Comparison of ENCODE assay signal across 8 cellular contexts in the genomic region with DNA sequence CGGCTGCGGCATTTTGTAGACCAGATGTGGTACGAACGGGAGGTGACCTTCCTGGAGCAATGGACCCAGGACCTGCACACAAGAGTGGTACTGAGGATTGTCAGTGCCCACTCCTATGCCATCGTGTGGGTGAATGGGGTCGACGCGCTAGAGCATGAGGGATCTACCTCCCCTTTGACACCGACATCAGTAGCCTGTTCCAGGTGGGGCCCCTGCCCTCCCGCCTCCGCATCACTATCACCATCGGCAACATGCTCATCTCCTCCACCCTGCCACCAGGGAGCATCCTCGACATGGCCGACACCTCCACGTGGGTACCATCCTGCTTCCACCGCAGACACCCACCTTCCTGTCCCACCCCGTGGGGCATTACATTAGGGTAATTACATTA. TPM values are rescaled to one million over a fixed set of nuclear protein-coding genes. Genes with fewer than 3 reads are reported as not detected.
DNase-seq lines count a peak whose midpoint lies in the region; ATAC-seq and TF ChIP-seq lines count a peak whose summit lies in the region.

No MANE protein-coding gene starts in this region.

- H3K4me3 Mint-ChIP-seq in activated T-helper 2 cell treated with anti-CD3 and anti-CD28 coated beads, Interferon-gamma antibody, Interleukin-2, Interleukin-4, amounts not matched to agents 10 μg/mL and 5 μg/mL and 100 μg/mL, durations not matched to agents 14 hours and 24 hours and 36 hours (ENCODE audit: low read depth) = peak overlapping the region; percentile 88
- peak overlapping the region; percentile 86 for H3K4me3 Mint-ChIP-seq in stimulated activated effector memory CD8-positive, alpha-beta T cell treated with anti-CD3 and anti-CD28 coated beads, Interleukin-12 subunit alpha, Interleukin-12 subunit beta, amount 100 ng/mL, for 72 hours

- H3K27me3 ChIP-seq in HUES64 (ENCODE audit: insufficient read depth, low read length) = 0 out of 2 replicates have a peak, but pooled peaks cover 7% of the 10 kb centered on the region

- intact Hi-C loops in activated T-helper 2 cell treated with anti-CD3 and anti-CD28 coated beads, Interferon-gamma antibody, Interleukin-2, Interleukin-4, amounts not matched to agents 10 μg/mL and 5 μg/mL and 100 μg/mL, durations not matched to agents 14 hours and 24 hours and 36 hours (cut with micrococcal nuclease) = loop anchor here (1.0 to 5.0 kb wide), 3 partner anchors 46 to 143 kb away; a partner anchor contains a TSS

- peaks cover 3% of the 10 kb centered on the region; the same call in 1 of the 2 replicates for H3K4me1 ChIP-seq in HUES64 (ENCODE audit: insufficient read depth, low read length)

- no peak overlapping the region; the same call in 1 of the 2 replicates for H3K27ac ChIP-seq in HUES64 (ENCODE audit: low read depth, low read length)

- H3K4me3 ChIP-seq in GM12875 (ENCODE audit: low read depth, low read length) = peak overlapping the region; percentile 23
- H3K4me3 ChIP-seq in HUES64 (ENCODE audit: low read length) = peak overlapping the region; percentile 88

- no peaks in the 10 kb centered on the region for H3K27me3 Mint-ChIP-seq in activated T-helper 2 cell treated with anti-CD3 and anti-CD28 coated beads, Interferon-gamma antibody, Interleukin-2, Interleukin-4, amounts not matched to agents 10 μg/mL and 5 μg/mL and 100 μg/mL, durations not matched to agents 14 hours and 24 hours and 36 hours (ENCODE audit: low read depth)

- peaks cover 4% of the 10 kb centered on the region for H3K9me3 Mint-ChIP-seq in activated T-helper 2 cell treated with anti-CD3 and anti-CD28 coated beads, Interferon-gamma antibody, Interleukin-2, Interleukin-4, amounts not matched to agents 10 μg/mL and 5 μg/mL and 100 μg/mL, durations not matched to agents 14 hours and 24 hours and 36 hours
- no peaks in the 10 kb centered on the region for H3K9me3 Mint-ChIP-seq in stimulated activated effector memory CD8-positive, alpha-beta T cell treated with anti-CD3 and anti-CD28 coated beads, Interleukin-12 subunit alpha, Interleukin-12 subunit beta, amount 100 ng/mL, for 72 hours

- TF ChIP-seq CTCF in GM12875 (IDR thresholded peaks at IDR 0.05; ENCODE audit: borderline replicate concordance, insufficient read depth, low read depth, low read length) (no peak), GM20000 (IDR thresholded peaks at IDR 0.05; ENCODE audit: extremely low read depth, missing control alignments) (no peak)

- peak overlapping the region; percentile 84 for H3K9ac ChIP-seq in HUES64 (ENCODE audit: low read depth, low read length)

- H3K9me3 ChIP-seq in HUES64 (ENCODE audit: insufficient read depth, low read depth, low read length) = no peaks in the 10 kb centered on the region

- peak; percentile 30 for ATAC-seq in stimulated activated effector memory CD8-positive, alpha-beta T cell treated with anti-CD3 and anti-CD28 coated beads, Interleukin-12 subunit alpha, Interleukin-12 subunit beta, amount 100 ng/mL, for 72 hours
- no peak for ATAC-seq in HG03565 (IDR thresholded peaks at IDR 0.05; ENCODE audit: unreplicated experiment)
- no peak for ATAC-seq in GM18909 (IDR thresholded peaks at IDR 0.05; ENCODE audit: poor library complexity, unreplicated experiment)

- no peak for DNase-seq in activated T-helper 2 cell treated with anti-CD3 and anti-CD28 coated beads, Interferon-gamma antibody, Interleukin-2, Interleukin-4, amounts not matched to agents 10 μg/mL and 5 μg/mL and 100 μg/mL, durations not matched to agents 14 hours and 24 hours and 36 hours (ENCODE audit: low spot score)
- peak; percentile 30 for DNase-seq in iPS-NIHi11 (ENCODE audit: low spot score)
- peak in 1 of 2 donors; percentile 55 for DNase-seq in stimulated activated effector memory CD8-positive, alpha-beta T cell treated with anti-CD3 and anti-CD28 coated beads, Interleukin-12 subunit alpha, Interleukin-12 subunit beta, amount 100 ng/mL, for 72 hours (ENCODE audit: low spot score in 2 of 2)
- no peak for DNase-seq in GM20000 (ENCODE audit: low spot score)

- peaks cover 5% of the 10 kb centered on the region for H3K36me3 ChIP-seq in HUES64 (ENCODE audit: insufficient read depth, low read length)

- peaks cover 17% of the 10 kb centered on the region for H3K4me1 Mint-ChIP-seq in activated T-helper 2 cell treated with anti-CD3 and anti-CD28 coated beads, Interferon-gamma antibody, Interleukin-2, Interleukin-4, amounts not matched to agents 10 μg/mL and 5 μg/mL and 100 μg/mL, durations not matched to agents 14 hours and 24 hours and 36 hours (ENCODE audit: low read depth)
- peaks cover 28% of the 10 kb centered on the region for H3K4me1 Mint-ChIP-seq in stimulated activated effector memory CD8-positive, alpha-beta T cell treated with anti-CD3 and anti-CD28 coated beads, Interleukin-12 subunit alpha, Interleukin-12 subunit beta, amount 100 ng/mL, for 72 hours

- H3K27ac Mint-ChIP-seq in activated T-helper 2 cell treated with anti-CD3 and anti-CD28 coated beads, Interferon-gamma antibody, Interleukin-2, Interleukin-4, amounts not matched to agents 10 μg/mL and 5 μg/mL and 100 μg/mL, durations not matched to agents 14 hours and 24 hours and 36 hours = peak overlapping the region; percentile 10
- H3K27ac Mint-ChIP-seq in stimulated activated effector memory CD8-positive, alpha-beta T cell treated with anti-CD3 and anti-CD28 coated beads, Interleukin-12 subunit alpha, Interleukin-12 subunit beta, amount 100 ng/mL, for 72 hours = peak overlapping the region; percentile 93

- WGBS in HUES64 = 66% methylated on average over 16 of the region's 17 CpGs

- peaks cover 19% of the 10 kb centered on the region for H3K36me3 Mint-ChIP-seq in activated T-helper 2 cell treated with anti-CD3 and anti-CD28 coated beads, Interferon-gamma antibody, Interleukin-2, Interleukin-4, amounts not matched to agents 10 μg/mL and 5 μg/mL and 100 μg/mL, durations not matched to agents 14 hours and 24 hours and 36 hours (ENCODE audit: low read depth)
- peaks cover 18% of the 10 kb centered on the region for H3K36me3 Mint-ChIP-seq in stimulated activated effector memory CD8-positive, alpha-beta T cell treated with anti-CD3 and anti-CD28 coated beads, Interleukin-12 subunit alpha, Interleukin-12 subunit beta, amount 100 ng/mL, for 72 hours

RNA-seq across cellular contexts. Expression of a gene that starts 46.2 kb away (rescaled TPM):
- 89.1 TPM for polyA plus RNA-seq in HUES64 (2013, experiment 1 of 2)
- 104 TPM for polyA plus RNA-seq in HUES64 (2013, experiment 2 of 2)
- total RNA-seq in activated T-helper 2 cell treated with anti-CD3 and anti-CD28 coated beads, Interferon-gamma antibody, Interleukin-2, Interleukin-4, amounts not matched to agents 10 μg/mL and 5 μg/mL and 100 μg/mL, durations not matched to agents 14 hours and 24 hours and 36 hours = 56.6 and 57.8 TPM in 2 replicates
